10 cellular contexts compared by ENCODE assay signal in the genomic region with DNA sequence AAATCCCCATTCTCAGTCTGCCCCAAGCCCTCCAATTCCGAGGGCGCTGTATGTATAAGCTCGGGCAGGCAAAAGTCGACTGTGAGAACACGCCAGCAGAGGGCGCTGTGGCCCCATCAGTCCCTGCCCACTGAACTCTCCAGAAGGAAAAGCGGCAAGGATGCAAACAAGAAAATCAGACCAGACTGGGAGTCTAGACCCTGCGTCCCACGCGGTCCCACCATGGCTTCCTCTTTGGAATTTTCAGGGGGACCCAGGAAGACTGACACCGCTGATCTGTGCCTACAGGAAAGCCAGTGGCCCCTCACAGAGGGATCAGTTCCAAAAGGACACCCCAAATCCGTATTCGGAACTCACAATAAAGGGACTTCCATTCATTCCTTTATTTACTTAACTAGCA. TPM values are rescaled to one million over a fixed set of nuclear protein-coding genes. Genes with fewer than 3 reads are reported as not detected.
DNase-seq lines count a peak whose midpoint lies in the region; ATAC-seq, FAIRE-seq and TF ChIP-seq lines count a peak whose summit lies in the region.
"Had no signal": no experiment of that assay in that cellular context is flagged by ENCODE, and none has a peak within 500 bp of the region (broad histone marks: within the 10 kb centered on the region; RNA-seq: fewer than 3 reads in every experiment).

No MANE protein-coding gene starts in this region.

- H3K36me3 ChIP-seq in kidney (ENCODE audit: control insufficient read depth in 1 of 2, insufficient read depth in 2 of 2, low read length in 2 of 2), result no peaks in the 10 kb centered on the region
- H3K36me3 ChIP-seq: BLaER1 treated with 17β-estradiol and CSF1 and Interleukin-3, amounts not matched to agents 10 nM and 100 nM had no signal

- peak; percentile 70 for ATAC-seq in HG03045 (IDR thresholded peaks at IDR 0.05; ENCODE audit: unreplicated experiment)
- peak; percentile 93 for ATAC-seq in activated B cell treated with CpG ODN at 0.5 μM for 24 hours (ENCODE audit: low read depth)

- H3K36me3 Mint-ChIP-seq in activated B cell treated with CpG ODN at 0.5 μM for 24 hours (ENCODE audit: low read depth), result no peaks in the 10 kb centered on the region

- intact Hi-C loops in activated B cell treated with CpG ODN at 0.5 μM for 24 hours (cut with micrococcal nuclease), result loop anchor here (1.0 to 5.0 kb wide), 7 partner anchors 222 to 837 kb away; no protein-coding TSS in a partner anchor
- intact Hi-C loops in kidney (cut with DNase I), result loop anchor here (10.0 kb wide), 1 partner anchor 222 kb away; no protein-coding TSS in a partner anchor

- FAIRE-seq in kidney (lab: Jason Lieb, UNC), result peak; percentile 3

- CTCF ChIA-PET in activated B cell treated with CpG ODN at 0.5 μM for 24 hours (lab: Charles Lee), result interaction anchor here (0.6 to 7.9 kb wide), 22 partner anchors 9 to 837 kb away, joined by 3 to 207 read pairs (median 3); no protein-coding TSS in a partner anchor

- no peaks in the 10 kb centered on the region for H3K27me3 Mint-ChIP-seq in activated B cell treated with CpG ODN at 0.5 μM for 24 hours

- no peak overlapping the region for H3K9ac ChIP-seq in kidney (ENCODE audit: low read length in 2 of 2)

- no peaks in the 10 kb centered on the region for H3K9me3 Mint-ChIP-seq in activated B cell treated with CpG ODN at 0.5 μM for 24 hours

- H3K9me3 ChIP-seq in kidney (ENCODE audit: control insufficient read depth in 1 of 2, low read length in 2 of 2), result no peaks in the 10 kb centered on the region
- H3K9me3 ChIP-seq: BLaER1 treated with 17β-estradiol and CSF1 and Interleukin-3, amounts not matched to agents 10 nM and 100 nM had no signal

- H3K4me3 ChIP-seq in cardiac fibroblast (replicated peaks in 1 of 2; ENCODE audit: low read depth in 2 of 2, low read length in 2 of 2) (no peak overlapping the region), kidney (ENCODE audit: low read length in 2 of 2) (no peak overlapping the region)
- H3K4me3 ChIP-seq: BLaER1 treated with 17β-estradiol and CSF1 and Interleukin-3, amounts not matched to agents 10 nM and 100 nM had no signal

- H3K4me3 Mint-ChIP-seq in activated B cell treated with CpG ODN at 0.5 μM for 24 hours, result no peak overlapping the region

- TF ChIP-seq CTCF in activated B cell treated with CpG ODN at 0.5 μM for 24 hours (IDR thresholded peaks at IDR 0.05) (peak; percentile 84), cardiac fibroblast (IDR thresholded peaks at IDR 0.05; ENCODE audit: low read depth, low read length) (peak; percentile 91), kidney (IDR thresholded peaks at IDR 0.05; ENCODE audit: borderline replicate concordance, extremely low read depth, insufficient read depth) (peak; percentile 89)

- peak; percentile 74 for DNase-seq in SIG-M5 treated with dmso at 0.1 percent for 504 hours (lab: John Stamatoyannopoulos, UW; ENCODE audit: unreplicated experiment)
- DNase-seq in SIG-M5 (lab: John Stamatoyannopoulos, UW), result no peak
- DNase-seq in NCI-H2196 (lab: John Stamatoyannopoulos, UW; ENCODE audit: unreplicated experiment), result peak; percentile 73
- peak; percentile 77 for DNase-seq in activated B cell treated with CpG ODN at 0.5 μM for 24 hours
- DNase-seq in cardiac fibroblast (ENCODE audit: low read depth in 2 of 2), result peak; percentile 87
- peak; percentile 89 for DNase-seq in kidney
- peak; percentile 48 to 63 for DNase-seq in stimulated activated CD4-positive, alpha-beta T cell treated with anti-CD3 and anti-CD28 coated beads, Interleukin-15, amount 100 ng/mL, for 48 hours (ENCODE audit: low read depth in 2 of 2)

- H3K27ac Mint-ChIP-seq in activated B cell treated with CpG ODN at 0.5 μM for 24 hours, result no peak overlapping the region

- no peak overlapping the region for H3K27ac ChIP-seq in kidney (ENCODE audit: low read depth in 2 of 2, low read length in 2 of 2)
- H3K27ac ChIP-seq: BLaER1 treated with 17β-estradiol and CSF1 and Interleukin-3, amounts not matched to agents 10 nM and 100 nM had no signal

- H3K4me1 ChIP-seq in kidney (ENCODE audit: control insufficient read depth in 1 of 2, insufficient read depth in 1 of 2, low read depth in 1 of 2, low read length in 2 of 2), result peaks cover 0 to 2% of the 10 kb centered on the region in 2 donors
- H3K4me1 ChIP-seq: BLaER1 treated with 17β-estradiol and CSF1 and Interleukin-3, amounts not matched to agents 10 nM and 100 nM had no signal

- H3K4me1 Mint-ChIP-seq in activated B cell treated with CpG ODN at 0.5 μM for 24 hours, result peaks cover 4% of the 10 kb centered on the region

- POLR2A ChIA-PET in activated B cell treated with CpG ODN at 0.5 μM for 24 hours (lab: Charles Lee), result interaction anchor here (0.8 to 1.4 kb wide), 2 partner anchors 471 to 482 kb away, joined by 3 to 8 read pairs; no protein-coding TSS in a partner anchor

RNA-seq across cellular contexts. Expression of a gene that starts 19.5 kb away (rescaled TPM):
- total RNA-seq in activated B cell treated with CpG ODN at 0.5 μM for 24 hours (not detected in 2 replicates), kidney (not detected)
- polyA plus RNA-seq in kidney (ENCODE audit: insufficient read depth, low read depth, low replicate concordance), result not detected
- total RNA-seq: temporal lobe had no signal

RNA-seq across cellular contexts. Expression of a gene that starts 35.6 kb away (rescaled TPM):
- total RNA-seq in activated B cell treated with CpG ODN at 0.5 μM for 24 hours, result 1.7 and 2.9 TPM in 2 replicates
- 0.47 TPM for total RNA-seq in kidney
- polyA plus RNA-seq in kidney (ENCODE audit: insufficient read depth, low read depth, low replicate concordance), result not detected
- total RNA-seq: temporal lobe had no signal
